In genomic region chr15:60656041-60656440, GRCh38 we compare ENCODE assay signal across 21 cellular contexts.
DNase-seq lines count a peak whose midpoint lies in the region; ATAC-seq, FAIRE-seq and TF ChIP-seq lines count a peak whose summit lies in the region.
"Had no signal": no experiment of that assay in that cellular context is flagged by ENCODE, and none has a peak within 500 bp of the region (broad histone marks: within the 10 kb centered on the region; RNA-seq: fewer than 3 reads in every experiment).

No MANE protein-coding gene starts in this region.

- TF ChIP-seq EP300 in HepG2 (IDR thresholded peaks at IDR 0.05; ENCODE audit: low read depth in 2 of 2, low read length in 2 of 2) = no peak
- TF ChIP-seq EP300 in HepG2 (CRISPR knock-in tag; IDR thresholded peaks at IDR 0.05; ENCODE audit: borderline replicate concordance) = no peak

- no peaks in the 10 kb centered on the region for H4K20me1 ChIP-seq in HepG2 (ENCODE audit: insufficient read depth, low read length)

- TF ChIP-seq POLR2A in right lobe of liver (IDR thresholded peaks at IDR 0.05) = no peak
- TF ChIP-seq POLR2A in HepG2 (IDR thresholded peaks at IDR 0.05; ENCODE audit: insufficient read depth in 1 of 2, low read depth in 2 of 2, low read length in 2 of 2) = no peak

- no peak overlapping the region for H3K9ac ChIP-seq in HepG2 (ENCODE audit: insufficient read depth, low read depth, low read length)

- in situ Hi-C loops in HepG2 (cut with HindIII; ENCODE audit: extremely low pct_ligation_motif_present, low pct_unique_long_range_greater_than_20kb) = no loop called here

- H3K27ac ChIP-seq in right lobe of liver (peak overlapping the region in 1 of 3 donors; percentile 22), HepG2 (ENCODE audit: extremely low read length, insufficient read depth, low read length) (no peak overlapping the region), upper lobe of right lung (no peak overlapping the region)
- H3K27ac ChIP-seq: C4-2B, HL-60 had no signal

- H3K9me3 Mint-ChIP-seq in stimulated activated naive B cell treated with anti-CD40 and anti-IgM and Interleukin-4, amounts not matched to agents 10 μg/mL and 1 μg/mL and 100 μg/mL, for 72 hours = no peaks in the 10 kb centered on the region
- H3K9me3 Mint-ChIP-seq in activated T-helper 2 cell treated with anti-CD3 and anti-CD28 coated beads, Interferon-gamma antibody, Interleukin-2, Interleukin-4, amounts not matched to agents 10 μg/mL and 5 μg/mL and 100 μg/mL, durations not matched to agents 14 hours and 24 hours and 36 hours = no peaks in the 10 kb centered on the region
- H3K9me3 Mint-ChIP-seq: CD8-positive, alpha-beta T cell; HFFc6 had no signal

- no peak overlapping the region for H3K4me2 ChIP-seq in HepG2 (ENCODE audit: low read depth, low read length)

- DNase-seq in right lobe of liver (no peak), HepG2 (ENCODE audit: low spot score) (no peak), GM18507 (ENCODE audit: extremely low spot score, insufficient read length, low read depth) (no peak), dermis microvascular lymphatic vessel endothelial cell (ENCODE audit: low read depth in 2 of 2) (peak; percentile 47 to 50), upper lobe of right lung (no peak)
- no peak for DNase-seq in stimulated activated naive B cell treated with anti-CD40 and anti-IgM and Interleukin-4, amounts not matched to agents 10 μg/mL and 1 μg/mL and 100 μg/mL, for 72 hours
- DNase-seq in activated T-helper 2 cell treated with anti-CD3 and anti-CD28 coated beads, Interferon-gamma antibody, Interleukin-2, Interleukin-4, amounts not matched to agents 10 μg/mL and 5 μg/mL and 100 μg/mL, durations not matched to agents 14 hours and 24 hours and 36 hours (ENCODE audit: low spot score) = no peak
- DNase-seq: 8988T; CD8-positive, alpha-beta T cell; COR-L47; DMS153; DMS79 treated with DMSO at 0.1 percent for 48 hours; EL; HCEC 1CT; HFFc6 had no signal

- H3K4me1 ChIP-seq in right lobe of liver (peaks cover 0 to 25% (median 2%) of the 10 kb centered on the region in 4 donors), HepG2 (ENCODE audit: insufficient read depth, low read length) (peaks cover 10% of the 10 kb centered on the region), upper lobe of right lung (peaks cover 15% of the 10 kb centered on the region)

- H3K4me3 ChIP-seq in right lobe of liver (no peak overlapping the region), HepG2 (replicated peaks in 1 of 3; ENCODE audit: insufficient read depth in 1 of 3, low read depth in 2 of 3, low read length in 3 of 3) (no peak overlapping the region), upper lobe of right lung (no peak overlapping the region)

- no peak overlapping the region for H2AFZ ChIP-seq in HepG2 (ENCODE audit: low read length)

- FAIRE-seq in HepG2 (lab: Jason Lieb, UNC) = no peak
- FAIRE-seq in GM18507 (lab: Jason Lieb, UNC) = peak; percentile 56
- FAIRE-seq: D721Med, G401.6, GM12892 had no signal

- no peaks in the 10 kb centered on the region for H3K9me3 ChIP-seq in right lobe of liver
- no peaks in the 10 kb centered on the region for H3K9me3 ChIP-seq in HepG2 (ENCODE audit: low read length)
- no peaks in the 10 kb centered on the region for H3K9me3 ChIP-seq in upper lobe of right lung

- 71% methylated on average over 5 of the region's 5 CpGs for WGBS in right lobe of liver (ENCODE audit: insufficient coverage, low coverage, low lambda C conversion rate, missing lambda C conversion rate)
- 49% methylated on average over 5 of the region's 5 CpGs for WGBS in HepG2 (ENCODE audit: low lambda C conversion rate)

- POLR2A ChIA-PET in HepG2 (lab: Yijun Ruan, JAX) = no interaction called here

- H3K79me2 ChIP-seq in HepG2 (ENCODE audit: insufficient read depth, low read length) = no peaks in the 10 kb centered on the region

- peaks cover 9 to 10% of the 10 kb centered on the region in 2 donors for H3K4me1 Mint-ChIP-seq in stimulated activated naive B cell treated with anti-CD40 and anti-IgM and Interleukin-4, amounts not matched to agents 10 μg/mL and 1 μg/mL and 100 μg/mL, for 72 hours
- H3K4me1 Mint-ChIP-seq in activated T-helper 2 cell treated with anti-CD3 and anti-CD28 coated beads, Interferon-gamma antibody, Interleukin-2, Interleukin-4, amounts not matched to agents 10 μg/mL and 5 μg/mL and 100 μg/mL, durations not matched to agents 14 hours and 24 hours and 36 hours (ENCODE audit: low read depth) = peaks cover 17% of the 10 kb centered on the region

- H3K36me3 Mint-ChIP-seq in stimulated activated naive B cell treated with anti-CD40 and anti-IgM and Interleukin-4, amounts not matched to agents 10 μg/mL and 1 μg/mL and 100 μg/mL, for 72 hours = no peaks in the 10 kb centered on the region
- H3K36me3 Mint-ChIP-seq in activated T-helper 2 cell treated with anti-CD3 and anti-CD28 coated beads, Interferon-gamma antibody, Interleukin-2, Interleukin-4, amounts not matched to agents 10 μg/mL and 5 μg/mL and 100 μg/mL, durations not matched to agents 14 hours and 24 hours and 36 hours (ENCODE audit: low read depth) = no peaks in the 10 kb centered on the region
- H3K36me3 Mint-ChIP-seq: CD8-positive, alpha-beta T cell had no signal

- TF ChIP-seq CTCF in right lobe of liver (IDR thresholded peaks at IDR 0.05) (no peak), HepG2 (CRISPR knock-in tag; IDR thresholded peaks at IDR 0.05) (no peak), upper lobe of right lung (IDR thresholded peaks at IDR 0.05) (no peak)

- ATAC-seq in right lobe of liver = peak; percentile 6 to 31 (median 20)
- no peak for ATAC-seq in HepG2
- ATAC-seq in upper lobe of right lung = peak; percentile 43
- ATAC-seq in stimulated activated naive B cell treated with anti-CD40 and anti-IgM and Interleukin-4, amounts not matched to agents 10 μg/mL and 1 μg/mL and 100 μg/mL, for 72 hours (replicated peaks) = no peak
- ATAC-seq in GM18867 (IDR thresholded peaks at IDR 0.05; ENCODE audit: unreplicated experiment) = no peak
- ATAC-seq: CD8-positive, alpha-beta T cell had no signal

- intact Hi-C loops in right lobe of liver (cut with DNase I) = no loop called here
- intact Hi-C loops in HepG2 (cut with micrococcal nuclease; ENCODE audit: unreplicated experiment) = no loop called here
- intact Hi-C loops in upper lobe of right lung (cut with DNase I) = no loop called here
- intact Hi-C loops in activated T-helper 2 cell treated with anti-CD3 and anti-CD28 coated beads, Interferon-gamma antibody, Interleukin-2, Interleukin-4, amounts not matched to agents 10 μg/mL and 5 μg/mL and 100 μg/mL, durations not matched to agents 14 hours and 24 hours and 36 hours (cut with micrococcal nuclease) = no loop called here

- H3K27me3 Mint-ChIP-seq in stimulated activated naive B cell treated with anti-CD40 and anti-IgM and Interleukin-4, amounts not matched to agents 10 μg/mL and 1 μg/mL and 100 μg/mL, for 72 hours = no peaks in the 10 kb centered on the region
- peaks cover 23% of the 10 kb centered on the region for H3K27me3 Mint-ChIP-seq in activated T-helper 2 cell treated with anti-CD3 and anti-CD28 coated beads, Interferon-gamma antibody, Interleukin-2, Interleukin-4, amounts not matched to agents 10 μg/mL and 5 μg/mL and 100 μg/mL, durations not matched to agents 14 hours and 24 hours and 36 hours (ENCODE audit: low read depth)

- TF ChIP-seq RAD21 in HepG2 (CRISPR knock-in tag; IDR thresholded peaks at IDR 0.05) = no peak

- H3K27me3 ChIP-seq in right lobe of liver (no peaks in the 10 kb centered on the region), HepG2 (ENCODE audit: control insufficient read depth in 1 of 2, insufficient read depth in 2 of 2, low read length in 2 of 2) (peaks cover 0 to 15% of the 10 kb centered on the region in 2 experiments; a peak in 2 of 5 replicates), upper lobe of right lung (no peaks in the 10 kb centered on the region)

- no TSS peak for BruUV-seq in HepG2 (replicated peaks; lab: Mats Ljungman, UMichigan)

- H3K27ac Mint-ChIP-seq in stimulated activated naive B cell treated with anti-CD40 and anti-IgM and Interleukin-4, amounts not matched to agents 10 μg/mL and 1 μg/mL and 100 μg/mL, for 72 hours = no peak overlapping the region
- no peak overlapping the region for H3K27ac Mint-ChIP-seq in activated T-helper 2 cell treated with anti-CD3 and anti-CD28 coated beads, Interferon-gamma antibody, Interleukin-2, Interleukin-4, amounts not matched to agents 10 μg/mL and 5 μg/mL and 100 μg/mL, durations not matched to agents 14 hours and 24 hours and 36 hours
- H3K27ac Mint-ChIP-seq: CD8-positive, alpha-beta T cell; HFFc6 had no signal

- CTCF ChIA-PET in HepG2 (lab: Yijun Ruan, JAX; ENCODE audit: low intra/inter-chr PET ratio, low total read pairs) = no interaction called here

- H3K36me3 ChIP-seq in right lobe of liver = no peaks in the 10 kb centered on the region
- H3K36me3 ChIP-seq in HepG2 (replicated peaks in 1 of 2; ENCODE audit: control insufficient read depth in 1 of 2, insufficient read depth in 2 of 2, low read length in 2 of 2) = no peaks in the 10 kb centered on the region
- H3K36me3 ChIP-seq in upper lobe of right lung = no peaks in the 10 kb centered on the region

- no peak overlapping the region for H3K4me3 Mint-ChIP-seq in stimulated activated naive B cell treated with anti-CD40 and anti-IgM and Interleukin-4, amounts not matched to agents 10 μg/mL and 1 μg/mL and 100 μg/mL, for 72 hours
- H3K4me3 Mint-ChIP-seq in activated T-helper 2 cell treated with anti-CD3 and anti-CD28 coated beads, Interferon-gamma antibody, Interleukin-2, Interleukin-4, amounts not matched to agents 10 μg/mL and 5 μg/mL and 100 μg/mL, durations not matched to agents 14 hours and 24 hours and 36 hours (ENCODE audit: low read depth) = no peak overlapping the region
- H3K4me3 Mint-ChIP-seq: CD8-positive, alpha-beta T cell; HFFc6 had no signal

TF ChIP-seq in HepG2, 621 proteins besides CTCF, POLR2A, EP300 and RAD21 (continues in another document):
- no peak for TF ChIP-seq ZNF550 (CRISPR knock-in tag; IDR thresholded peaks at IDR 0.05; ENCODE audit: borderline replicate concordance)

Comparison
In these comparisons a context has a peak if more than half of its experiments do, and no peak if none do; other contexts are left out.
1. ATAC-seq: peak in right lobe of liver (4 of 4) and upper lobe of right lung (single experiment); none in HepG2 (single experiment), stimulated activated naive B cell treated with anti-CD40 and anti-IgM and Interleukin-4, amounts not matched to agents 10 μg/mL and 1 μg/mL and 100 μg/mL, for 72 hours (0 of 2) and GM18867 (single experiment).
2. DNase-seq: peak in dermis microvascular lymphatic vessel endothelial cell (2 of 2); none in right lobe of liver (0 of 3), HepG2 (single experiment), GM18507 (single experiment), upper lobe of right lung (single experiment), stimulated activated naive B cell treated with anti-CD40 and anti-IgM and Interleukin-4, amounts not matched to agents 10 μg/mL and 1 μg/mL and 100 μg/mL, for 72 hours (single experiment) and activated T-helper 2 cell treated with anti-CD3 and anti-CD28 coated beads, Interferon-gamma antibody, Interleukin-2, Interleukin-4, amounts not matched to agents 10 μg/mL and 5 μg/mL and 100 μg/mL, durations not matched to agents 14 hours and 24 hours and 36 hours (single experiment).